In the genomic region with DNA sequence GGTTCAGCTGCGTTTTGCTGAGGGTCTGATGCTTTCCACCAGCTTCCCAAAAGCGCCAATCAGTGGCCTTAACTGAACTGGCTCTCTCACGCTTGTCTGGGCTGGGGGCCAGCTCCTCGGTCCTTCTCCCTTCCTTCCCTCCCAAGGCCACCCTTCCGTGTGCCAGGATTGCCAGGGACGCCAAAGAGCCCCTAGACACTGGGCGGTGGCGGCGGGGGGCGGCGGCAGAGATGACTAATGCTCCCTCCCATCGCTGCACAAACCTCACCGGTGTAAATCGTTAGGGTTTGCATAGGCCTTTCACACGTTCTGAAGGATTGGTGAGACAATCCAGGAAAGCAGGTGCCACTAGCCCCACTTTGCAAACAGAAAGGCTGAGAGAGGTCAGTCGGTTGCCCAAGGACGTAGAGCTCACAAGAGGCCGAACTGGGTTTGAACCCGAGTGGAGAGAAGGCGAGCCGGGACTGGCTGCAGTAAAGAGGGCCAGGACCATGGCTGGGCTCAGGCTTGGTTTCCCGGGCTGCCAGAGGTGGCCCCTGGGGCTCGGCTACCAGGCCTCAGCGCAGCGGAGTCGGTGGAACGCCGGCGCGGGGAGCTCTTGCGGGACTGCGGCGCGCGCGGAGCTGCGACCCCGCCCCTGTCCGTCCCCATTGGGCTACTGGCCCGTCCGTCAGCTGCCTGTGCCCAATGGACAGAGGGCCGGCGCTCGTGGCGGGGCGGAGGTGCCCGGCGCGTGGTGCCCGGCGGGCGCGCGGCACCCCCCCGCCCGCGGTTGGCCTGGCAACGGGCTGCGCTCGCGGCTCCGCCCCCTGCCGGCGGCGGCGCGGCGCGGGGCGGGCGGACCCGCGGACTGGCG, we compare ENCODE assay signal across 8 cellular contexts. TPM values are rescaled to one million over a fixed set of nuclear protein-coding genes. Genes with fewer than 3 reads are reported as not detected.
A peak's percentile ranks its signal among the peaks of the same experiment; 100 is the strongest.
DNase-seq lines count a peak whose midpoint lies in the region; ATAC-seq lines count a peak whose summit lies in the region.

No MANE protein-coding gene starts in this region.

- H3K27ac ChIP-seq in HUES48 (ENCODE audit: low read depth, low read length) = no peak overlapping the region

- peak; percentile 82 for ATAC-seq in GM19397 (IDR thresholded peaks at IDR 0.05; ENCODE audit: unreplicated experiment)
- ATAC-seq in activated T-cell treated with anti-CD3 and anti-CD28 coated beads, Interleukin-2, amount 50 U/mL, for 4 hours = peak; percentile 97 to 98
- peak; percentile 93 for ATAC-seq in esophagus mucosa

- no peaks in the 10 kb centered on the region for H3K9me3 ChIP-seq in HUES48 (ENCODE audit: control insufficient read depth, insufficient read depth, low read length)
- no peaks in the 10 kb centered on the region for H3K9me3 ChIP-seq in mucosa of stomach (ENCODE audit: control insufficient read depth, low read length)

- H3K4me1 ChIP-seq in HUES48 (ENCODE audit: control insufficient read depth, insufficient read depth, low read length) (peaks cover 16% of the 10 kb centered on the region), mucosa of stomach (ENCODE audit: control insufficient read depth, insufficient read depth, low read length) (peaks cover 21% of the 10 kb centered on the region)

- peaks cover 12% of the 10 kb centered on the region for H3K4me1 Mint-ChIP-seq in activated T-cell treated with anti-CD3 and anti-CD28 coated beads, Interleukin-2, amount 50 U/mL, for 4 hours (ENCODE audit: low read depth)

- H3K36me3 ChIP-seq in HUES48 (ENCODE audit: control insufficient read depth, insufficient read depth, low read length) (no peaks in the 10 kb centered on the region), mucosa of stomach (ENCODE audit: control insufficient read depth, insufficient read depth, low read length) (no peaks in the 10 kb centered on the region)

- peak overlapping the region; percentile 85 for H3K4me3 ChIP-seq in HUES48 (ENCODE audit: low read depth, low read length)
- H3K4me3 ChIP-seq in mucosa of stomach (ENCODE audit: low read length) = no peak overlapping the region

- DNase-seq in Ammon's horn (ENCODE audit: low spot score) (peak; percentile 96), OCI-M1 (lab: John Stamatoyannopoulos, UW) (peak; percentile 90)
- DNase-seq in activated T-cell treated with anti-CD3 and anti-CD28 coated beads, Interleukin-2, amount 50 U/mL, for 4 hours = peak; percentile 81
- peak; percentile 87 for DNase-seq in stimulated activated CD8-positive, alpha-beta memory T cell treated with anti-CD3 and anti-CD28 coated beads, Interleukin-4, amount 100 ng/mL, for 24 hours (ENCODE audit: low read depth)

- peak overlapping the region; percentile 80 for H3K4me3 Mint-ChIP-seq in activated T-cell treated with anti-CD3 and anti-CD28 coated beads, Interleukin-2, amount 50 U/mL, for 4 hours

- peaks cover 7% of the 10 kb centered on the region for H3K27me3 Mint-ChIP-seq in activated T-cell treated with anti-CD3 and anti-CD28 coated beads, Interleukin-2, amount 50 U/mL, for 4 hours (ENCODE audit: low read depth)

- H3K9me3 Mint-ChIP-seq in activated T-cell treated with anti-CD3 and anti-CD28 coated beads, Interleukin-2, amount 50 U/mL, for 4 hours = no peaks in the 10 kb centered on the region

- no peaks in the 10 kb centered on the region for H3K36me3 Mint-ChIP-seq in activated T-cell treated with anti-CD3 and anti-CD28 coated beads, Interleukin-2, amount 50 U/mL, for 4 hours (ENCODE audit: insufficient read depth)

- H3K27me3 ChIP-seq in HUES48 (ENCODE audit: control insufficient read depth, insufficient read depth, low read length) (peaks cover 43% of the 10 kb centered on the region), mucosa of stomach (ENCODE audit: control insufficient read depth, insufficient read depth, low read length) (peaks cover 16% of the 10 kb centered on the region)

- peak overlapping the region; percentile 30; the same call in 1 of the 2 replicates for H3K9ac ChIP-seq in HUES48 (ENCODE audit: low read depth, low read length)
- H3K9ac ChIP-seq in mucosa of stomach (ENCODE audit: low read length) = peak overlapping the region; percentile 18

RNA-seq across cellular contexts. Expression of a gene that starts 0.6 kb away (rescaled TPM):
- 1 to 10 TPM in 1 of 3 donors, under 1 TPM in 2; 0.61 to 1.3 (median 0.99) TPM for total RNA-seq in activated T-cell treated with anti-CD3 and anti-CD28 coated beads, Interleukin-2, amount 50 U/mL, for 4 hours
- 0.76 TPM for total RNA-seq in esophagus mucosa
